15 cellular contexts compared by ENCODE assay signal in genomic region chr11:3613998-3614741, GRCh38. TPM values are rescaled to one million over a fixed set of nuclear protein-coding genes. Genes with fewer than 3 reads are reported as not detected.
DNase-seq lines count a peak whose midpoint lies in the region; ATAC-seq and TF ChIP-seq lines count a peak whose summit lies in the region.
"Had no signal": no experiment of that assay in that cellular context is flagged by ENCODE, and none has a peak within 500 bp of the region (broad histone marks: within the 10 kb centered on the region; RNA-seq: fewer than 3 reads in every experiment).

No MANE protein-coding gene starts in this region.

- DNase-seq in activated naive CD4-positive, alpha-beta T cell treated with anti-CD3 and anti-CD28 coated beads, Interleukin-2, amount 50 U/mL, for 72 hours (ENCODE audit: low spot score in 2 of 2) = no peak
- no peak for DNase-seq in activated naive CD4-positive, alpha-beta T cell (lab: John Stamatoyannopoulos, UW)
- DNase-seq in NOMO-1 treated with DMSO at 0.1 percent for 48 hours (lab: John Stamatoyannopoulos, UW; ENCODE audit: unreplicated experiment) (peak; percentile 67), Right ventricle myocardium superior (no peak), thoracic aorta (ENCODE audit: low spot score) (no peak), NCI-H510A treated with DMSO at 0.1 percent for 48 hours (lab: John Stamatoyannopoulos, UW) (no peak), ureter (ENCODE audit: low spot score) (no peak), GM13976 (ENCODE audit: low spot score) (no peak)
- DNase-seq: activated gamma-delta T cell treated with Interleukin-2 at 50 U/mL for 16 hours, HCEC 1CT, NCI-H2107 had no signal

- intact Hi-C loops in Right ventricle myocardium superior (cut with DNase I) = no loop called here

- no peak for TF ChIP-seq CTCF in thoracic aorta (IDR thresholded peaks at IDR 0.05)
- TF ChIP-seq CTCF in GM13976 (IDR thresholded peaks at IDR 0.05; ENCODE audit: borderline replicate concordance, control extremely low read depth, extremely low read depth, insufficient read depth, missing control alignments) = no peak

- no peaks in the 10 kb centered on the region for H3K36me3 Mint-ChIP-seq in activated naive CD4-positive, alpha-beta T cell treated with anti-CD3 and anti-CD28 coated beads, Interleukin-2, amount 50 U/mL, for 72 hours

- no peaks in the 10 kb centered on the region for H3K36me3 ChIP-seq in thoracic aorta

- in situ Hi-C loops in GM13976 (cut with MboI; ENCODE audit: low sequenced_read_pairs, unreplicated experiment) = no loop called here

- H3K9me3 Mint-ChIP-seq in activated naive CD4-positive, alpha-beta T cell treated with anti-CD3 and anti-CD28 coated beads, Interleukin-2, amount 50 U/mL, for 72 hours = no peaks in the 10 kb centered on the region

- H3K4me1 ChIP-seq in thoracic aorta (ENCODE audit: control insufficient read depth in 1 of 2, low read depth in 2 of 2) = no peaks in the 10 kb centered on the region

- no peak overlapping the region for H3K27ac ChIP-seq in thoracic aorta

- H3K4me3 ChIP-seq in thoracic aorta = peak overlapping the region; percentile 11

- H3K9me3 ChIP-seq in thoracic aorta = no peaks in the 10 kb centered on the region

- H3K27me3 ChIP-seq in thoracic aorta (replicated peaks; ENCODE audit: insufficient read depth) = no peaks in the 10 kb centered on the region

- ATAC-seq in activated naive CD4-positive, alpha-beta T cell treated with anti-CD3 and anti-CD28 coated beads, Interleukin-2, amount 50 U/mL, for 72 hours = peak in 1 of 2 donors; percentile 1
- ATAC-seq in Right ventricle myocardium superior (ENCODE audit: poor library complexity) = peak; percentile 82
- no peak for ATAC-seq in thoracic aorta (ENCODE audit: insufficient number of reproducible peaks, low FRiP score, low read depth)

- H3K27ac Mint-ChIP-seq in activated naive CD4-positive, alpha-beta T cell treated with anti-CD3 and anti-CD28 coated beads, Interleukin-2, amount 50 U/mL, for 72 hours = peak overlapping the region; percentile 32 to 78
- H3K27ac Mint-ChIP-seq: progenitor cell of endocrine pancreas had no signal

RNA-seq across cellular contexts. Expression of gene ART5, which starts 27.6 kb away (rescaled TPM):
- total RNA-seq in activated naive CD4-positive, alpha-beta T cell treated with anti-CD3 and anti-CD28 coated beads, Interleukin-2, amount 50 U/mL, for 72 hours = not detected
- total RNA-seq in Right ventricle myocardium superior (4.7 TPM), thoracic aorta (not detected), ureter (not detected)
- total RNA-seq: endothelial cell of umbilical vein; HT1080; T-helper 2 cell treated with Interferon-gamma antibody and Interleukin-4, amounts not matched to agents 100 ng/mL and 5 ng/mL, for 36 hours had no signal

RNA-seq across cellular contexts. Expression of gene ART1, which starts 30.8 kb away (rescaled TPM):
- not detected for total RNA-seq in activated naive CD4-positive, alpha-beta T cell treated with anti-CD3 and anti-CD28 coated beads, Interleukin-2, amount 50 U/mL, for 72 hours
- total RNA-seq in Right ventricle myocardium superior (2.3 TPM), thoracic aorta (not detected), ureter (not detected)
- total RNA-seq: endothelial cell of umbilical vein; HT1080; progenitor cell of endocrine pancreas; T-helper 2 cell treated with Interferon-gamma antibody and Interleukin-4, amounts not matched to agents 100 ng/mL and 5 ng/mL, for 36 hours had no signal

RNA-seq across cellular contexts. Expression of gene CHRNA10, which starts 57.0 kb away (rescaled TPM):
- 1 to 10 TPM in 1 of 2 donors, under 1 TPM in 1; 0.57 to 3.8 TPM for total RNA-seq in activated naive CD4-positive, alpha-beta T cell treated with anti-CD3 and anti-CD28 coated beads, Interleukin-2, amount 50 U/mL, for 72 hours
- total RNA-seq in Right ventricle myocardium superior (1.6 TPM), thoracic aorta (1 to 10 TPM in 1 of 2 donors, not detected in 1; 1.8 TPM), ureter (2.4 TPM)
